In the genomic region with DNA sequence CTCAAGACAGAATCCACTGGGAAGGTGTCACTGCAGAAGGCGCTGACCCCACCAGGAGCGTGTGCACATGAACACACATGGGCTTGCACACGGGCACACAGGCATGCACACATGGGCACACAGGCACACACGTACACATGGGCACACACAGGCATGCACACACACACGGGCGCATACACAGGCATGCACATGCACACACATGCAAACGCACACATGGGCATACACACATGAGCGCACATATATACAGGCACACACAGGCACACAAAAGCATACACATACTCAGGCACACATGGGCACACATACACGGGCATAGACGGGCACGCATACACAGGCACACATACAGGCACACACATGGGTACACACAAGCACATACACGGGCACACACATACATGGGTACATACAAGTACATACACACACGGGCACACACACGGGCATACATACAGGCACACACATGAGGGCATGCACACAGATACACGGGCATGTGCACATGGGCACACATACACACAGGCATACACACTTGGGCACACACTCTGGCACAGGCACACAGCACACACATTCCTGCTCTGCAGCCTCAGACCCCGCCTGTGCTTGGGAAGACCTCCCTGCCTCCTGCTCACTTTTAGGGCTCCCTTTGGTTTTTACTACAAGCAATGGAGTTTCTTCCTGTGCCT, we compare ENCODE assay signal across 17 cellular contexts.
DNase-seq lines count a peak whose midpoint lies in the region; ATAC-seq, FAIRE-seq and TF ChIP-seq lines count a peak whose summit lies in the region.
"Had no signal": no experiment of that assay in that cellular context is flagged by ENCODE, and none has a peak within 500 bp of the region (broad histone marks: within the 10 kb centered on the region; RNA-seq: fewer than 3 reads in every experiment).

No MANE protein-coding gene starts in this region.

- no peak overlapping the region for H3K4me3 Mint-ChIP-seq in Caco-2 (ENCODE audit: unreplicated experiment)
- H3K4me3 Mint-ChIP-seq in astrocyte (ENCODE audit: unreplicated experiment) = no peak overlapping the region
- H3K4me3 Mint-ChIP-seq in natural killer cell = peak overlapping the region; percentile 75

- H3K36me3 Mint-ChIP-seq in Caco-2 (ENCODE audit: insufficient read depth, unreplicated experiment) (peaks cover 82% of the 10 kb centered on the region), astrocyte (ENCODE audit: low read depth, unreplicated experiment) (peaks cover 9% of the 10 kb centered on the region), natural killer cell (no peaks in the 10 kb centered on the region)

- H3K27ac ChIP-seq in BLaER1 = no peak overlapping the region
- no peak overlapping the region for H3K27ac ChIP-seq in astrocyte (ENCODE audit: low read depth, low read length)
- H3K27ac ChIP-seq: HL-60, prostate gland had no signal

- no peak for DNase-seq in Caco-2
- no peak for DNase-seq in astrocyte (ENCODE audit: low read depth)
- DNase-seq in natural killer cell = no peak
- no peak for DNase-seq in stimulated activated CD4-positive, alpha-beta T cell treated with anti-CD3 and anti-CD28 coated beads, Interleukin-12 subunit alpha, Interleukin-12 subunit beta, amount 100 ng/mL, for 4 hours
- DNase-seq in HPDE6-E6E7 (ENCODE audit: extremely low spot score) = no peak
- DNase-seq in cortex of kidney (lab: John Stamatoyannopoulos, UW) = no peak
- DNase-seq: erythroblast, head of caudate nucleus, left colon, NCI-H1436 treated with DMSO at 0.1 percent for 48 hours, NCI-H446, SK-N-SH, stomach had no signal

- H3K79me2 ChIP-seq in astrocyte (ENCODE audit: insufficient read depth, low read length) = peaks cover 76% of the 10 kb centered on the region

- FAIRE-seq in astrocyte (lab: Jason Lieb, UNC) = no peak

- H3K27ac Mint-ChIP-seq in Caco-2 (ENCODE audit: unreplicated experiment) = peak overlapping the region; percentile 14
- peak overlapping the region; percentile 6 for H3K27ac Mint-ChIP-seq in astrocyte (ENCODE audit: unreplicated experiment)
- H3K27ac Mint-ChIP-seq in natural killer cell = peak overlapping the region; percentile 70 to 82

- no peak overlapping the region for H3K4me3 ChIP-seq in BLaER1
- H3K4me3 ChIP-seq in Caco-2 (ENCODE audit: low read depth, low read length) = no peak overlapping the region
- no peak overlapping the region for H3K4me3 ChIP-seq in astrocyte (ENCODE audit: insufficient read depth, low read depth, low read length)
- H3K4me3 ChIP-seq: prostate gland, stomach had no signal

- H3K27me3 Mint-ChIP-seq in Caco-2 (ENCODE audit: insufficient read depth, unreplicated experiment) = no peaks in the 10 kb centered on the region
- H3K27me3 Mint-ChIP-seq in astrocyte (ENCODE audit: low read depth, unreplicated experiment) = no peaks in the 10 kb centered on the region
- H3K27me3 Mint-ChIP-seq in natural killer cell (ENCODE audit: low read depth in 2 of 2) = no peaks in the 10 kb centered on the region

- BruUV-seq in Caco-2 (replicated peaks; lab: Mats Ljungman, UMichigan) = no TSS peak

- H3K4me1 ChIP-seq in BLaER1 = peaks cover 71% of the 10 kb centered on the region
- no peaks in the 10 kb centered on the region for H3K4me1 ChIP-seq in Caco-2
- H3K4me1 ChIP-seq in astrocyte (ENCODE audit: insufficient read depth, low read length) = peaks cover 19% of the 10 kb centered on the region

- no peak overlapping the region for H2AFZ ChIP-seq in astrocyte (ENCODE audit: low read depth, low read length)

- CTCF ChIA-PET in Caco-2 (lab: Charles Lee) = no interaction called here

- H3K4me1 Mint-ChIP-seq in Caco-2 (ENCODE audit: low read depth, unreplicated experiment) (peaks cover 5% of the 10 kb centered on the region), astrocyte (ENCODE audit: low read depth, unreplicated experiment) (peaks cover 18% of the 10 kb centered on the region), natural killer cell (peaks cover 60 to 66% of the 10 kb centered on the region in 2 donors)

- ATAC-seq in natural killer cell = no peak
- no peak for ATAC-seq in GM21526 (IDR thresholded peaks at IDR 0.05; ENCODE audit: low FRiP score, unreplicated experiment)
- ATAC-seq: left colon had no signal

- H3K4me2 ChIP-seq in BLaER1 (0 out of 2 replicates have a peak overlapping the region, but pooled peaks have one; percentile 5), astrocyte (ENCODE audit: low read length) (no peak overlapping the region)
- H3K4me2 ChIP-seq: SK-N-SH had no signal

- H4K20me1 ChIP-seq in BLaER1 = peaks cover 100% of the 10 kb centered on the region
- peaks cover 74% of the 10 kb centered on the region for H4K20me1 ChIP-seq in astrocyte (ENCODE audit: insufficient read depth, low read length)

- H3K9me3 Mint-ChIP-seq in Caco-2 (ENCODE audit: unreplicated experiment) (no peaks in the 10 kb centered on the region), astrocyte (ENCODE audit: unreplicated experiment) (no peaks in the 10 kb centered on the region), natural killer cell (no peaks in the 10 kb centered on the region)

- H3K36me3 ChIP-seq in BLaER1 (peaks cover 90% of the 10 kb centered on the region), Caco-2 (ENCODE audit: control insufficient read depth, insufficient read depth, low read length) (peaks cover 9% of the 10 kb centered on the region), astrocyte (ENCODE audit: insufficient read depth, low read length) (peaks cover 9% of the 10 kb centered on the region)
- H3K36me3 ChIP-seq: prostate gland had no signal

- H3K9ac ChIP-seq in BLaER1 = no peak overlapping the region
- no peak overlapping the region for H3K9ac ChIP-seq in astrocyte (ENCODE audit: low read length)
- H3K9ac ChIP-seq: SK-N-SH had no signal

- H3K27me3 ChIP-seq in BLaER1 (no peaks in the 10 kb centered on the region), Caco-2 (replicated peaks; ENCODE audit: control insufficient read depth, insufficient read depth, low read length) (no peaks in the 10 kb centered on the region), astrocyte (ENCODE audit: insufficient read depth, low read length) (no peaks in the 10 kb centered on the region)
- H3K27me3 ChIP-seq: stomach had no signal

- intact Hi-C loops in Caco-2 (cut with micrococcal nuclease; ENCODE audit: unreplicated experiment) (no loop called here), natural killer cell (cut with micrococcal nuclease) (no loop called here)

- TF ChIP-seq CTCF in Caco-2 (IDR thresholded peaks at IDR 0.05; ENCODE audit: insufficient read depth in 1 of 2, low read depth in 1 of 2, low read length in 1 of 2, severe bottlenecking in 1 of 2, unreplicated experiment in 1 of 2) = no peak
- TF ChIP-seq CTCF in astrocyte (IDR thresholded peaks at IDR 0.05; ENCODE audit: insufficient read depth, low read depth, low read length) = no peak
- no peak for TF ChIP-seq CTCF in natural killer cell (IDR thresholded peaks at IDR 0.05)

- POLR2A ChIA-PET in Caco-2 (lab: Charles Lee) = no interaction called here

- H3K9me3 ChIP-seq in BLaER1 (no peaks in the 10 kb centered on the region), Caco-2 (no peaks in the 10 kb centered on the region), astrocyte (ENCODE audit: insufficient read depth, low read depth, low read length) (no peaks in the 10 kb centered on the region)
- H3K9me3 ChIP-seq: prostate gland, SK-N-SH, stomach had no signal

Comparison
In these comparisons a context has a peak if more than half of its experiments do, and no peak if none do; other contexts are left out.
1. H3K27ac Mint-ChIP-seq: peak in every context shown above with its lines; median percentile 76 in natural killer cell; 14 in Caco-2; 6 in astrocyte.